In the genomic region with DNA sequence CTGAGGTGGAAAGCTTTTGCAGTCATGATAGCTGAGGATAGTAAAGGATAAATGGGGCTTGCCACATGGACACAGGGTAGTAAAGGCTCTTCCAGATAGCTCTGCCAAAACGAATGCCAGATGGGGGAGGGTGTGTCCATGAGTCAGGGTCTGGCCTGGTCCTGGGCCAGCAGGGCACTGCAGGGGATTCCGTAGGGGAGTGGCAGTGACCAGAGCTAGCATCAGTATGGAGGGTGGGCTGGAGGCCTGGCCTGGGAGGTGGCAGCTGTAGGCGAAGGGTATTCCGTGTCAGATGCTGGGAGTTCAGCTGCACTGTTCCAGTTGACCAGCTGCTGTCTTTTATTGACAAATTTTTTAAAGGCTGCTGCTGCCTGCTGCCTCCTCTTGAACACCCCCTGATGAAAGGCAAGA, we compare ENCODE assay signal across 11 cellular contexts. TPM values are rescaled to one million over a fixed set of nuclear protein-coding genes. Genes with fewer than 3 reads are reported as not detected.
DNase-seq lines count a peak whose midpoint lies in the region; ATAC-seq and TF ChIP-seq lines count a peak whose summit lies in the region.
"Had no signal": no experiment of that assay in that cellular context is flagged by ENCODE, and none has a peak within 500 bp of the region (broad histone marks: within the 10 kb centered on the region; RNA-seq: fewer than 3 reads in every experiment).

No MANE protein-coding gene starts in this region.

- no peaks in the 10 kb centered on the region for H3K27me3 Mint-ChIP-seq in activated T-cell treated with anti-CD3 and anti-CD28 coated beads, Interleukin-2, amount 50 U/mL, for 72 hours (ENCODE audit: low read depth)

- H3K9ac ChIP-seq in fibroblast of lung (ENCODE audit: insufficient read depth, low read length), result peak overlapping the region; percentile 27

- H3K27ac ChIP-seq in fibroblast of lung (ENCODE audit: insufficient read depth, low read length) (peak overlapping the region; percentile 83), osteoblast (ENCODE audit: low read depth, low read length) (peak overlapping the region; percentile 76)

- no peak for ATAC-seq in activated T-cell treated with anti-CD3 and anti-CD28 coated beads, Interleukin-2, amount 50 U/mL, for 72 hours (replicated peaks in 1 of 2)
- no peak for ATAC-seq in GM21576 (IDR thresholded peaks at IDR 0.05; ENCODE audit: unreplicated experiment)

- TF ChIP-seq CTCF in BE2C (IDR thresholded peaks at IDR 0.05; ENCODE audit: low read depth, low read length), result no peak
- TF ChIP-seq CTCF in fibroblast of lung (conservative IDR thresholded peaks at IDR 0.05 in 1 of 2, IDR thresholded peaks at IDR 0.05 in 1 of 2; ENCODE audit: low read depth in 1 of 2, low read length in 2 of 2), result no peak
- no peak for TF ChIP-seq CTCF in osteoblast (IDR thresholded peaks at IDR 0.05; ENCODE audit: extremely low read depth, low read depth, low read length)

- H3K9me3 ChIP-seq in BE2C (no peaks in the 10 kb centered on the region), fibroblast of lung (ENCODE audit: control insufficient read depth, insufficient read depth, low read depth, low read length) (no peaks in the 10 kb centered on the region), osteoblast (ENCODE audit: low read depth, low read length) (no peaks in the 10 kb centered on the region)

- H3K4me3 ChIP-seq in BE2C (ENCODE audit: low read depth, low read length), result no peak overlapping the region
- H3K4me3 ChIP-seq in fibroblast of lung (replicated peaks in 1 of 4; ENCODE audit: control extremely low read depth in 1 of 4, insufficient read depth in 1 of 4, low read depth in 3 of 4, low read length in 4 of 4), result peak overlapping the region; percentile 21 to 35 (median 25)
- peak overlapping the region; percentile 41 for H3K4me3 ChIP-seq in osteoblast (ENCODE audit: insufficient read depth, low read length)

- H3K4me1 ChIP-seq in BE2C (peaks cover 10% of the 10 kb centered on the region), fibroblast of lung (ENCODE audit: control insufficient read depth, extremely low read depth, insufficient read depth, low read length) (peaks cover 14% of the 10 kb centered on the region), osteoblast (ENCODE audit: insufficient read depth, low read length) (peaks cover 16% of the 10 kb centered on the region)

- H3K36me3 ChIP-seq in BE2C (peaks cover 4% of the 10 kb centered on the region; the same call in 1 of the 2 replicates), fibroblast of lung (ENCODE audit: control insufficient read depth, insufficient read depth, low read length) (peaks cover 2% of the 10 kb centered on the region), osteoblast (ENCODE audit: insufficient read depth, low read length) (peaks cover 19% of the 10 kb centered on the region)

- peaks cover 0 to 8% of the 10 kb centered on the region in 2 donors for H3K36me3 Mint-ChIP-seq in activated T-cell treated with anti-CD3 and anti-CD28 coated beads, Interleukin-2, amount 50 U/mL, for 72 hours (ENCODE audit: insufficient read depth in 2 of 2)

- H3K27ac Mint-ChIP-seq in activated T-cell treated with anti-CD3 and anti-CD28 coated beads, Interleukin-2, amount 50 U/mL, for 72 hours, result no peak overlapping the region

- H3K79me2 ChIP-seq in fibroblast of lung (ENCODE audit: control insufficient read depth, insufficient read depth, low read length) (no peaks in the 10 kb centered on the region), osteoblast (ENCODE audit: insufficient read depth, low read length) (peaks cover 2% of the 10 kb centered on the region)

- peak overlapping the region; percentile 86 for H3K4me2 ChIP-seq in fibroblast of lung (ENCODE audit: extremely low read depth, insufficient read depth, low read length)
- H3K4me2 ChIP-seq in osteoblast (ENCODE audit: insufficient read depth, low read length), result peak overlapping the region; percentile 84

- peak; percentile 40 for DNase-seq in BE2C
- peak; percentile 11 for DNase-seq in SHP77 treated with DMSO at 0.1 percent for 48 hours (lab: John Stamatoyannopoulos, UW)
- peak; percentile 73 to 90 for DNase-seq in fibroblast of lung (ENCODE audit: low read depth in 2 of 2)
- peak; percentile 65 for DNase-seq in osteoblast (ENCODE audit: insufficient read length, low spot score, missing footprints)
- no peak for DNase-seq in Kasumi-1 (lab: John Stamatoyannopoulos, UW)
- DNase-seq in activated T-cell treated with anti-CD3 and anti-CD28 coated beads, Interleukin-2, amount 50 U/mL, for 72 hours, result no peak
- no peak for DNase-seq in HT-29 (ENCODE audit: low spot score)
- DNase-seq: NCI-H1092 had no signal

- H3K4me1 Mint-ChIP-seq in activated T-cell treated with anti-CD3 and anti-CD28 coated beads, Interleukin-2, amount 50 U/mL, for 72 hours (ENCODE audit: low read depth), result no peaks in the 10 kb centered on the region

- no peak overlapping the region for H3K4me3 Mint-ChIP-seq in activated T-cell treated with anti-CD3 and anti-CD28 coated beads, Interleukin-2, amount 50 U/mL, for 72 hours

- H4K20me1 ChIP-seq in fibroblast of lung (ENCODE audit: control insufficient read depth, extremely low read depth, insufficient read depth, low read length) (no peaks in the 10 kb centered on the region), osteoblast (ENCODE audit: insufficient read depth, low read length) (no peaks in the 10 kb centered on the region)

- no peaks in the 10 kb centered on the region for H3K27me3 ChIP-seq in BE2C
- no peaks in the 10 kb centered on the region for H3K27me3 ChIP-seq in fibroblast of lung (ENCODE audit: control insufficient read depth, insufficient read depth, low read length)
- H3K27me3 ChIP-seq in osteoblast (ENCODE audit: insufficient read depth, low read length), result no peaks in the 10 kb centered on the region

- H3K9me3 Mint-ChIP-seq in activated T-cell treated with anti-CD3 and anti-CD28 coated beads, Interleukin-2, amount 50 U/mL, for 72 hours, result no peaks in the 10 kb centered on the region

- H2AFZ ChIP-seq in fibroblast of lung (ENCODE audit: low read length) (peak overlapping the region; percentile 13), osteoblast (ENCODE audit: low read length) (peak overlapping the region; percentile 30)

RNA-seq across cellular contexts. Expression of gene TSEN2, which starts 23.6 kb away (rescaled TPM):
- 11.9 TPM for polyA plus RNA-seq in BE2C (2012; ENCODE audit: insufficient read depth, insufficient read length, low read depth)
- total RNA-seq in fibroblast of lung (14.4 and 15.7 TPM in 2 replicates), osteoblast (13.0 and 14.1 TPM in 2 replicates)
- polyA plus RNA-seq in fibroblast of lung, result 9.8 and 12.3 TPM in 2 replicates
- 8.7 and 11.6 TPM in 2 replicates for polyA plus RNA-seq in fibroblast of lung (2012)
- polyA minus RNA-seq in fibroblast of lung (ENCODE audit: low replicate concordance), result 2.8 and 2.9 TPM in 2 replicates
- total RNA-seq in activated T-cell treated with anti-CD3 and anti-CD28 coated beads, Interleukin-2, amount 50 U/mL, for 72 hours, result 10 to 100 TPM in 1 of 2 donors, 1 to 10 TPM in 1; 8.7 to 11.8 TPM
- 20.8 and 22.5 TPM in 2 replicates for total RNA-seq in HT-29 (2014; rRNA removed; shearing (Covaris generic))

RNA-seq across cellular contexts. Expression of gene MKRN2OS, which starts 37.4 kb away (rescaled TPM):
- polyA plus RNA-seq in BE2C (2012; ENCODE audit: insufficient read depth, insufficient read length, low read depth), result 0.49 TPM
- total RNA-seq in fibroblast of lung (not detected in 2 replicates), osteoblast (not detected in 2 replicates)
- polyA plus RNA-seq in fibroblast of lung, result not detected in 2 replicates
- polyA plus RNA-seq in fibroblast of lung (2012), result not detected in 2 replicates
- polyA minus RNA-seq in fibroblast of lung (ENCODE audit: low replicate concordance), result not detected in 2 replicates
- total RNA-seq in activated T-cell treated with anti-CD3 and anti-CD28 coated beads, Interleukin-2, amount 50 U/mL, for 72 hours, result not detected
- total RNA-seq in HT-29 (2014; rRNA removed; shearing (Covaris generic)), result 0.13 and 0.60 TPM in 2 replicates
- total RNA-seq: glomerular endothelial cell, SK-MEL-5 had no signal

RNA-seq across cellular contexts. Expression of gene MKRN2, which starts 49.0 kb away (rescaled TPM):
- polyA plus RNA-seq in BE2C (2012; ENCODE audit: insufficient read depth, insufficient read length, low read depth), result 49.9 TPM
- 28.8 and 37.7 TPM in 2 replicates for total RNA-seq in fibroblast of lung
- polyA plus RNA-seq in fibroblast of lung, result 36.6 and 48.1 TPM in 2 replicates
- 26.7 and 31.7 TPM in 2 replicates for polyA plus RNA-seq in fibroblast of lung (2012)
- 25.1 and 46.9 TPM in 2 replicates for polyA minus RNA-seq in fibroblast of lung (ENCODE audit: low replicate concordance)
- 36.8 and 40.9 TPM in 2 replicates for total RNA-seq in osteoblast
- total RNA-seq in activated T-cell treated with anti-CD3 and anti-CD28 coated beads, Interleukin-2, amount 50 U/mL, for 72 hours, result 10 to 100 TPM; 31.2 to 32.4 TPM
- 10.8 and 13.5 TPM in 2 replicates for total RNA-seq in HT-29 (2014; rRNA removed; shearing (Covaris generic))

Comparison
In these comparisons a context has a peak if more than half of its experiments do, and no peak if none do; other contexts are left out.
1. DNase-seq: peak in BE2C (single experiment), SHP77 treated with DMSO at 0.1 percent for 48 hours (single experiment), fibroblast of lung (2 of 2) and osteoblast (single experiment); none in Kasumi-1 (0 of 2), activated T-cell treated with anti-CD3 and anti-CD28 coated beads, Interleukin-2, amount 50 U/mL, for 72 hours (0 of 2) and HT-29 (single experiment).